Comparison of ENCODE assay signal across 17 cellular contexts in the genomic region with DNA sequence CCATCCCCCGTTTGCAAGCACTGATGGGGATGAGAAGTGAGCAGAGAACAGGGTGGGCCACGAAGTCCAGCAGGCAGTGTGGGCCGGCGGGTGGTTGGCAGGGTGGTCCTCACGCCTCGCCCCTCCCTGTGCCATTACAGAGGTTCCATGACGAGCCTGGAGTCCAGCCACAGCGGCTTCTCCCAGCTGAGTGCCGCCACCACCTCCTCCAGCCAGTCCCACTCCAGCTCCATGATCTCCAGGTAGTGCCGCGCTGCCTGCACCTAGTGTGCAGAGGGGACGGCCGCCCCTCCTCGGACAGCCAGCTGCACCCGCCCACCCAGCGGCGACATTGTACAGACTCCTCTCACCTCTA.
DNase-seq lines count a peak whose midpoint lies in the region; ATAC-seq and TF ChIP-seq lines count a peak whose summit lies in the region.
"Had no signal": no experiment of that assay in that cellular context is flagged by ENCODE, and none has a peak within 500 bp of the region (broad histone marks: within the 10 kb centered on the region; RNA-seq: fewer than 3 reads in every experiment).

No MANE protein-coding gene starts in this region.

- no peak overlapping the region for H3K27ac ChIP-seq in BLaER1
- H3K27ac ChIP-seq in OCI-LY1 (ENCODE audit: low read depth, low read length, poor library complexity, severe bottlenecking): peak overlapping the region; percentile 97
- H3K27ac ChIP-seq in left ventricle myocardium inferior (replicated peaks): peak overlapping the region; percentile 64
- no peak overlapping the region for H3K27ac ChIP-seq in CD8-positive, alpha-beta memory T cell (ENCODE audit: low read depth, low read length)

- H3K36me3 ChIP-seq in BLaER1: peaks cover 73% of the 10 kb centered on the region
- H3K36me3 ChIP-seq in OCI-LY1 (ENCODE audit: insufficient read depth, low read length): peaks cover 85% of the 10 kb centered on the region
- peaks cover 90% of the 10 kb centered on the region for H3K36me3 ChIP-seq in left ventricle myocardium inferior
- H3K36me3 ChIP-seq in CD8-positive, alpha-beta memory T cell (ENCODE audit: insufficient read depth, low read length): peaks cover 42% of the 10 kb centered on the region

- H3K27me3 Mint-ChIP-seq in CD8-positive, alpha-beta memory T cell: no peaks in the 10 kb centered on the region

- no peaks in the 10 kb centered on the region for H3K9me3 Mint-ChIP-seq in CD8-positive, alpha-beta memory T cell
- H3K9me3 Mint-ChIP-seq: CD14-positive monocyte, H9 had no signal

- H3K9ac ChIP-seq in BLaER1 (no peak overlapping the region), OCI-LY1 (ENCODE audit: low read length) (no peak overlapping the region; the same call in 1 of the 2 replicates)

- CTCF ChIA-PET in CD8-positive, alpha-beta memory T cell (lab: Charles Lee): no interaction called here

- H3K4me1 ChIP-seq in BLaER1 (peaks cover 46% of the 10 kb centered on the region), OCI-LY1 (ENCODE audit: insufficient read depth, low read length, severe bottlenecking) (peaks cover 57% of the 10 kb centered on the region), left ventricle myocardium inferior (peaks cover 82% of the 10 kb centered on the region)
- H3K4me1 ChIP-seq in CD8-positive, alpha-beta memory T cell (ENCODE audit: insufficient read depth, low read length): no peaks in the 10 kb centered on the region

- H3K4me2 ChIP-seq in BLaER1 (0 out of 2 replicates have a peak overlapping the region, but pooled peaks have one; percentile 82), OCI-LY1 (ENCODE audit: low read length) (0 out of 2 replicates have a peak overlapping the region, but pooled peaks have one; percentile 63)

- no peaks in the 10 kb centered on the region for H3K9me3 ChIP-seq in BLaER1
- no peaks in the 10 kb centered on the region for H3K9me3 ChIP-seq in OCI-LY1 (ENCODE audit: low read length)
- H3K9me3 ChIP-seq in left ventricle myocardium inferior (replicated peaks): no peaks in the 10 kb centered on the region
- H3K9me3 ChIP-seq in CD8-positive, alpha-beta memory T cell (ENCODE audit: low read length): no peaks in the 10 kb centered on the region

- no peak overlapping the region for H3K4me3 Mint-ChIP-seq in CD8-positive, alpha-beta memory T cell
- H3K4me3 Mint-ChIP-seq: CD14-positive monocyte, H9 had no signal

- H3K36me3 Mint-ChIP-seq in CD8-positive, alpha-beta memory T cell: peaks cover 3 to 85% (median 21%) of the 10 kb centered on the region in 3 donors

- H4K20me1 ChIP-seq in BLaER1 (no peaks in the 10 kb centered on the region; the same call in 1 of the 2 replicates), OCI-LY1 (ENCODE audit: insufficient read depth, low read length) (no peaks in the 10 kb centered on the region)

- no peak overlapping the region for H3K4me3 ChIP-seq in BLaER1
- no peak overlapping the region for H3K4me3 ChIP-seq in OCI-LY1 (ENCODE audit: low read depth, low read length, poor library complexity, severe bottlenecking)
- peak overlapping the region; percentile 33 for H3K4me3 ChIP-seq in left ventricle myocardium inferior
- H3K4me3 ChIP-seq in CD8-positive, alpha-beta memory T cell (ENCODE audit: low read length): no peak overlapping the region

- no peak for ATAC-seq in GM21737 (IDR thresholded peaks at IDR 0.05; ENCODE audit: unreplicated experiment)

- H3K79me2 ChIP-seq in OCI-LY1 (ENCODE audit: insufficient read depth, low read length): no peaks in the 10 kb centered on the region

- DNase-seq in left ventricle myocardium inferior (no peak), posterior vena cava (ENCODE audit: low spot score) (peak; percentile 71), HCEC 1CT (no peak), mesenteric fat pad (ENCODE audit: low spot score) (no peak)
- no peak for DNase-seq in CD8-positive, alpha-beta memory T cell
- DNase-seq: DND-41; H9; NCI-H1092 treated with DMSO at 0.1 percent for 48 hours; NCI-H510A; NCI-H748 treated with DMSO at 0.1 percent for 48 hours; NK-92 treated with Interleukin-12 subunit alpha and Interleukin-12 subunit beta, amount 100 ng/mL, for 24 hours; OCI-M1; SIG-M5 had no signal

- H3F3A ChIP-seq in OCI-LY1 (ENCODE audit: insufficient read depth, low read length): no peaks in the 10 kb centered on the region

- H3K27me3 ChIP-seq in BLaER1 (no peaks in the 10 kb centered on the region), OCI-LY1 (ENCODE audit: insufficient read depth, low read length) (no peaks in the 10 kb centered on the region), left ventricle myocardium inferior (ENCODE audit: low read depth) (no peaks in the 10 kb centered on the region)
- no peaks in the 10 kb centered on the region for H3K27me3 ChIP-seq in CD8-positive, alpha-beta memory T cell (ENCODE audit: insufficient read depth, low read length, poor library complexity, severe bottlenecking)

- intact Hi-C loops in left ventricle myocardium inferior (cut with micrococcal nuclease) (no loop called here), posterior vena cava (cut with DNase I) (no loop called here)

- H3K27ac Mint-ChIP-seq in CD8-positive, alpha-beta memory T cell: peak overlapping the region in 1 of 8 donors; percentile 6
- H3K27ac Mint-ChIP-seq: CD14-positive monocyte, H9 had no signal

- H3K4me1 Mint-ChIP-seq in CD8-positive, alpha-beta memory T cell: no peaks in the 10 kb centered on the region

- POLR2A ChIA-PET in CD8-positive, alpha-beta memory T cell (lab: Charles Lee): no interaction called here

- H3K9me2 ChIP-seq in OCI-LY1 (ENCODE audit: low read depth, low read length): no peaks in the 10 kb centered on the region

- TF ChIP-seq CTCF in OCI-LY1 (IDR thresholded peaks at IDR 0.05; ENCODE audit: low read length): no peak
- TF ChIP-seq CTCF in left ventricle myocardium inferior (IDR thresholded peaks at IDR 0.05; ENCODE audit: borderline replicate concordance): no peak

- H2AFZ ChIP-seq in OCI-LY1 (ENCODE audit: low read length): no peak overlapping the region

Comparison
In these comparisons a context has a peak if more than half of its experiments do, and no peak if none do; other contexts are left out.
1. H3K27ac ChIP-seq: peak in OCI-LY1 (single experiment) and left ventricle myocardium inferior (single experiment); none in BLaER1 (single experiment) and CD8-positive, alpha-beta memory T cell (single experiment).